In genomic region chr9:18928711-18929110, GRCh38 we compare ENCODE assay signal across 17 cellular contexts.
"Had no signal": no experiment of that assay in that cellular context is flagged by ENCODE, and none has a peak within 500 bp of the region (broad histone marks: within the 10 kb centered on the region; RNA-seq: fewer than 3 reads in every experiment).

No MANE protein-coding gene starts in this region.

- ATAC-seq: activated T-helper 17 cell treated with anti-CD3 and anti-CD28 coated beads, Interleukin-2, amount 50 U/mL, for 72 hours; foreskin keratinocyte had no signal

- H3K4me3 ChIP-seq: esophagus muscularis mucosa, lung, tibial nerve, vagina had no signal

- DNase-seq: activated B cell treated with CpG ODN at 0.5 μM for 24 hours; activated CD4-positive, alpha-beta memory T cell treated with anti-CD3 and anti-CD28 coated beads, Interleukin-2, amount 10 ng/mL, durations not matched to agents 7 days and 5 days; activated CD4-positive, alpha-beta T cell treated with anti-CD3 and anti-CD28 coated beads for 4 hours; activated naive CD4-positive, alpha-beta T cell; activated naive CD8-positive, alpha-beta T cell treated with anti-CD3 and anti-CD28 coated beads for 36 hours; activated T-cell treated with anti-CD3 and anti-CD28 coated beads, Interleukin-2, amount 50 U/mL, for 1 hour; amygdala; effector CD4-positive, alpha-beta T cell; foreskin keratinocyte; hippocampal formation; midbrain; occipital lobe had no signal
